ENCODE assay signal across 26 cellular contexts in the genomic region with DNA sequence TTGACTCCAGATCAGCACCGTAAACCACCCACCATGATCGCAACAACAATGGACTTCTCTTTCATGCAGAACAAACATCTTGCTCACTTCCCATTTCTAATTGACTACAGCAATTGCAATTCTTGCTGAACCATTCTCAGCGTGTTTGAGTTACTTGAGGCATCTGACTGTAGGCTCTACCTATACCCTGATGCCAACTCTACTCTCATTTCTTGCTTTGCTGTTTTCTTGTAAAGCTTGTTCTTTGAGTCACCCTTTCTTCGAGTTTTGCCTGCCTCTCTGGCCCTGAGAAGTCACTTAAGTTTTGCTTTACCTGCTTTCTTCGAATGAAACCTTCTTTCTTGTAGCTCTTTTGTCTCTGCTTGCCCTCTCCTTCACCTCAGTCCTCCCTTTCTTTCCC.
"Had no signal": no experiment of that assay in that cellular context is flagged by ENCODE, and none has a peak within 500 bp of the region (broad histone marks: within the 10 kb centered on the region; RNA-seq: fewer than 3 reads in every experiment).

No MANE protein-coding gene starts in this region.

- H3K27ac ChIP-seq: gastrocnemius medialis, parathyroid adenoma, psoas muscle, sigmoid colon, upper lobe of left lung, vagina, VCaP had no signal

- H3K4me3 ChIP-seq: gastrocnemius medialis, psoas muscle, sigmoid colon, upper lobe of left lung, vagina had no signal

- ATAC-seq: gastrocnemius medialis; left ventricle myocardium superior; psoas muscle; stimulated activated effector memory CD8-positive, alpha-beta T cell treated with anti-CD3 and anti-CD28 coated beads, Interleukin-12 subunit alpha, Interleukin-12 subunit beta, amount 100 ng/mL, for 72 hours had no signal

- H3K9me3 ChIP-seq: gastrocnemius medialis, psoas muscle, sigmoid colon, upper lobe of left lung, vagina had no signal

- H3K4me1 ChIP-seq: gastrocnemius medialis, parathyroid adenoma, psoas muscle, upper lobe of left lung, vagina had no signal

- DNase-seq: activated CD4-positive, alpha-beta T cell treated with anti-CD3 and anti-CD28 coated beads for 4 hours; activated CD4-positive, alpha-beta T cell treated with anti-CD3 and anti-CD28 coated beads, Interleukin-2, amount 50 U/mL, for 48 hours; activated CD8-positive, alpha-beta memory T cell treated with anti-CD3 and anti-CD28 coated beads for 24 hours; activated effector memory CD4-positive, alpha-beta T cell treated with Interleukin-2 at 50 U/mL for 16 hours; activated naive CD4-positive, alpha-beta T cell treated with Interleukin-2 at 50 U/mL for 16 hours; anterior cingulate cortex; dermis blood vessel endothelial cell; effector CD4-positive, alpha-beta T cell; gastrocnemius medialis; glutamatergic neuron; islet precursor cell; left ventricle myocardium superior; naive B cell; nucleus accumbens; psoas muscle; sigmoid colon; small intestine; stimulated activated CD4-positive, alpha-beta T cell treated with anti-CD3 and anti-CD28 coated beads, Interleukin-4, amount 100 ng/mL, for 24 hours; upper lobe of left lung had no signal

- H3K27me3 ChIP-seq: gastrocnemius medialis, sigmoid colon, upper lobe of left lung, vagina had no signal

- H3K36me3 ChIP-seq: gastrocnemius medialis, sigmoid colon, upper lobe of left lung, vagina had no signal

- FAIRE-seq: colon, endometrium, small intestine, TTC549 had no signal
